In genomic region chr20:41497186-41497895, GRCh38 we compare ENCODE assay signal across 1 cellular context.
A peak's percentile ranks its signal among the peaks of the same experiment; 100 is the strongest.
TF ChIP-seq lines count a peak whose summit lies in the region.

No MANE protein-coding gene starts in this region.

TF ChIP-seq in HepG2, 621 proteins besides CTCF, POLR2A, EP300 and RAD21 (continued from another document):
- TF ChIP-seq ZBTB49 (CRISPR knock-in tag; IDR thresholded peaks at IDR 0.05; ENCODE audit: borderline replicate concordance) (no peak), RXRB (CRISPR knock-in tag; IDR thresholded peaks at IDR 0.05; ENCODE audit: borderline replicate concordance) (peak; percentile 87), ZEB1 (IDR thresholded peaks at IDR 0.05; ENCODE audit: insufficient replicate concordance, low read depth) (no peak), KMT2A (CRISPR knock-in tag; IDR thresholded peaks at IDR 0.05) (peak; percentile 42; the same call in 1 of the 2 replicates), ZNF615 (CRISPR knock-in tag; IDR thresholded peaks at IDR 0.05; ENCODE audit: borderline replicate concordance) (no peak), JUN (CRISPR knock-in tag; IDR thresholded peaks at IDR 0.05) (peak; percentile 78), ZNF337 (CRISPR knock-in tag; IDR thresholded peaks at IDR 0.05; ENCODE audit: borderline replicate concordance, low read depth) (no peak), ZNF543 (CRISPR knock-in tag; IDR thresholded peaks at IDR 0.05) (peak; percentile 38; the same call in 1 of the 2 replicates), FOSL1 (CRISPR knock-in tag; IDR thresholded peaks at IDR 0.05; ENCODE audit: borderline replicate concordance) (peak; percentile 44; the same call in 1 of the 2 replicates), ZNF296 (CRISPR knock-in tag; conservative IDR thresholded peaks at IDR 0.05) (no peak), ZBTB8A (CRISPR knock-in tag; IDR thresholded peaks at IDR 0.05; ENCODE audit: borderline replicate concordance, low read depth) (no peak), NR2F2 (IDR thresholded peaks at IDR 0.05; ENCODE audit: borderline replicate concordance, low read depth) (peak; percentile 62), HNF1A (IDR thresholded peaks at IDR 0.05; ENCODE audit: low read depth) (no peak), HNF1A (CRISPR knock-in tag; IDR thresholded peaks at IDR 0.05; ENCODE audit: borderline replicate concordance) (peak; percentile 72; the same call in 1 of the 2 replicates), ATF1 (CRISPR knock-in tag; IDR thresholded peaks at IDR 0.05) (peak; percentile 53; the same call in 1 of the 2 replicates), ARNTL (CRISPR knock-in tag; IDR thresholded peaks at IDR 0.05) (peak; percentile 65; the same call in 1 of the 2 replicates), ZBTB7A (CRISPR knock-in tag; IDR thresholded peaks at IDR 0.05) (no peak), YEATS2 (CRISPR knock-in tag; IDR thresholded peaks at IDR 0.05; ENCODE audit: borderline replicate concordance) (peak; percentile 73; the same call in 1 of the 2 replicates), TBX3 (IDR thresholded peaks at IDR 0.05; ENCODE audit: borderline replicate concordance) (peak; percentile 68; the same call in 1 of the 2 replicates), ZNF616 (CRISPR knock-in tag; IDR thresholded peaks at IDR 0.05; ENCODE audit: low read depth) (no peak), ATF5 (CRISPR knock-in tag; IDR thresholded peaks at IDR 0.05; ENCODE audit: low read depth) (peak; percentile 69; the same call in 1 of the 2 replicates), ZNF12 (CRISPR knock-in tag; IDR thresholded peaks at IDR 0.05) (peak; percentile 91), ZNF354B (CRISPR knock-in tag; IDR thresholded peaks at IDR 0.05) (no peak), EED (CRISPR knock-in tag; IDR thresholded peaks at IDR 0.05) (no peak), ATF4 (CRISPR knock-in tag; IDR thresholded peaks at IDR 0.05) (peak in 1 of 2 experiments; percentile 89; a peak in 2 of 4 replicates), ZNF776 (CRISPR knock-in tag; IDR thresholded peaks at IDR 0.05) (no peak), THAP11 (CRISPR knock-in tag; IDR thresholded peaks at IDR 0.05) (peak; percentile 80), CREM (IDR thresholded peaks at IDR 0.05) (peak; percentile 77), CREM (CRISPR knock-in tag; IDR thresholded peaks at IDR 0.05) (no peak), ZNF768 (CRISPR knock-in tag; IDR thresholded peaks at IDR 0.05) (no peak), RBM22 (optimal IDR thresholded peaks at IDR 0.05; ENCODE audit: low read length) (peak; percentile 45), NR1H2 (CRISPR knock-in tag; IDR thresholded peaks at IDR 0.05; ENCODE audit: borderline replicate concordance, low read depth) (no peak), SOX5 (CRISPR knock-in tag; IDR thresholded peaks at IDR 0.05; ENCODE audit: borderline replicate concordance) (peak; percentile 96), HCFC1 (IDR thresholded peaks at IDR 0.05; ENCODE audit: low read depth, low read length) (no peak), KLF9 (CRISPR knock-in tag; IDR thresholded peaks at IDR 0.05; ENCODE audit: low read depth) (no peak; the same call in 1 of the 2 replicates), MLX (CRISPR knock-in tag; IDR thresholded peaks at IDR 0.05) (peak; percentile 75), FOXO1 (CRISPR knock-in tag; IDR thresholded peaks at IDR 0.05) (peak; percentile 99), ZNF280B (CRISPR knock-in tag; IDR thresholded peaks at IDR 0.05; ENCODE audit: borderline replicate concordance) (no peak), NFRKB (IDR thresholded peaks at IDR 0.05) (no peak), THAP9 (CRISPR knock-in tag; IDR thresholded peaks at IDR 0.05; ENCODE audit: borderline replicate concordance) (no peak), MXD4 (CRISPR knock-in tag; IDR thresholded peaks at IDR 0.05) (peak; percentile 67), EZH2 (conservative IDR thresholded peaks at IDR 0.05; ENCODE audit: low read depth, low read length) (no peak), POGK (CRISPR knock-in tag; conservative IDR thresholded peaks at IDR 0.05) (0 out of 2 replicates have a peak, but pooled peaks have one; percentile 63), ZNF746 (CRISPR knock-in tag; IDR thresholded peaks at IDR 0.05) (no peak), GFI1 (CRISPR knock-in tag; IDR thresholded peaks at IDR 0.05; ENCODE audit: borderline replicate concordance) (peak; percentile 82), SMAD3 (CRISPR knock-in tag; IDR thresholded peaks at IDR 0.05) (peak; percentile 91)
